Comparison of ENCODE assay signal across 18 cellular contexts in genomic region chr4:56755901-56756300, GRCh38.
DNase-seq lines count a peak whose midpoint lies in the region; ATAC-seq and TF ChIP-seq lines count a peak whose summit lies in the region.
"Had no signal": no experiment of that assay in that cellular context is flagged by ENCODE, and none has a peak within 500 bp of the region (broad histone marks: within the 10 kb centered on the region; RNA-seq: fewer than 3 reads in every experiment).

No MANE protein-coding gene starts in this region.

- peaks cover 30% of the 10 kb centered on the region for H3K4me1 ChIP-seq in RWPE2 (ENCODE audit: insufficient read depth, poor library complexity, severe bottlenecking)

- DNase-seq in T-helper 2 cell treated with Interferon-gamma antibody and Interleukin-4, amounts not matched to agents 5 μg/mL and 100 μg/mL, for 36 hours (ENCODE audit: low spot score): no peak
- DNase-seq in T-helper 2 cell: no peak
- DNase-seq in RWPE2 (ENCODE audit: low spot score): no peak
- peak; percentile 51 for DNase-seq in fibroblast of mammary gland (ENCODE audit: low read depth)
- no peak for DNase-seq in activated CD4-positive, alpha-beta T cell treated with anti-CD3 and anti-CD28 coated beads, Interleukin-2, amount 50 U/mL, for 1 hour
- DNase-seq: activated CD8-positive, alpha-beta memory T cell treated with anti-CD3 and anti-CD28 coated beads, Interleukin-2, amount 50 U/mL, for 48 hours; activated naive CD8-positive, alpha-beta T cell treated with anti-CD3 and anti-CD28 coated beads, Interleukin-2, amount 10 ng/mL, durations not matched to agents 7 days and 5 days; erythroblast; hypothalamus; MV-4-11; SK-N-SH; stimulated activated CD4-positive, alpha-beta T cell treated with anti-CD3 and anti-CD28 coated beads, Interleukin-2, amount 100 ng/mL, for 24 hours; stimulated activated CD8-positive, alpha-beta memory T cell treated with anti-CD3 and anti-CD28 coated beads, Interleukin-4, amount 100 ng/mL, for 48 hours; transverse colon had no signal

- H3K27me3 ChIP-seq in RWPE2 (ENCODE audit: insufficient read depth, poor library complexity, severe bottlenecking): no peaks in the 10 kb centered on the region
- H3K27me3 ChIP-seq: transverse colon had no signal

- no peaks in the 10 kb centered on the region for H3K9me3 ChIP-seq in RWPE2 (ENCODE audit: severe bottlenecking)
- H3K9me3 ChIP-seq: SK-N-SH, transverse colon had no signal

- H3K27ac ChIP-seq in RWPE2 (ENCODE audit: poor library complexity, severe bottlenecking): no peak overlapping the region
- H3K27ac ChIP-seq: VCaP had no signal

- H3K27me3 Mint-ChIP-seq in T-helper 2 cell treated with Interferon-gamma antibody and Interleukin-4, amounts not matched to agents 5 μg/mL and 100 μg/mL, for 36 hours (ENCODE audit: low read depth): peaks cover 3% of the 10 kb centered on the region
- H3K27me3 Mint-ChIP-seq in stimulated activated memory B cell treated with anti-CD40 and anti-IgM and Interleukin-4, amounts not matched to agents 10 μg/mL and 1 μg/mL and 100 μg/mL, for 72 hours: no peaks in the 10 kb centered on the region
- H3K27me3 Mint-ChIP-seq: activated naive CD8-positive, alpha-beta T cell treated with anti-CD3 and anti-CD28 coated beads, Interleukin-2, amount 10 ng/mL, durations not matched to agents 7 days and 5 days had no signal

- no peaks in the 10 kb centered on the region for H3K36me3 ChIP-seq in RWPE2 (ENCODE audit: low read depth)
- H3K36me3 ChIP-seq: transverse colon had no signal

- H3K4me3 ChIP-seq in RWPE2 (ENCODE audit: severe bottlenecking): no peak overlapping the region
- H3K4me3 ChIP-seq in fibroblast of mammary gland (ENCODE audit: control insufficient read depth, low read depth, low read length): no peak overlapping the region
- H3K4me3 ChIP-seq: transverse colon had no signal

- no peak overlapping the region for H3K4me3 Mint-ChIP-seq in T-helper 2 cell treated with Interferon-gamma antibody and Interleukin-4, amounts not matched to agents 5 μg/mL and 100 μg/mL, for 36 hours
- no peak overlapping the region for H3K4me3 Mint-ChIP-seq in stimulated activated memory B cell treated with anti-CD40 and anti-IgM and Interleukin-4, amounts not matched to agents 10 μg/mL and 1 μg/mL and 100 μg/mL, for 72 hours
- H3K4me3 Mint-ChIP-seq: activated naive CD8-positive, alpha-beta T cell treated with anti-CD3 and anti-CD28 coated beads, Interleukin-2, amount 10 ng/mL, durations not matched to agents 7 days and 5 days had no signal

- peaks cover 4% of the 10 kb centered on the region for H3K36me3 Mint-ChIP-seq in T-helper 2 cell treated with Interferon-gamma antibody and Interleukin-4, amounts not matched to agents 5 μg/mL and 100 μg/mL, for 36 hours (ENCODE audit: low read depth)
- H3K36me3 Mint-ChIP-seq in stimulated activated memory B cell treated with anti-CD40 and anti-IgM and Interleukin-4, amounts not matched to agents 10 μg/mL and 1 μg/mL and 100 μg/mL, for 72 hours: no peaks in the 10 kb centered on the region
- H3K36me3 Mint-ChIP-seq: activated naive CD8-positive, alpha-beta T cell treated with anti-CD3 and anti-CD28 coated beads, Interleukin-2, amount 10 ng/mL, durations not matched to agents 7 days and 5 days had no signal

- peak; percentile 38; the same call in 2 of the 3 replicates for ATAC-seq in RWPE2 (ENCODE audit: low read depth)
- no peak for ATAC-seq in stimulated activated memory B cell treated with anti-CD40 and anti-IgM and Interleukin-4, amounts not matched to agents 10 μg/mL and 1 μg/mL and 100 μg/mL, for 72 hours
- ATAC-seq in HG03439 (IDR thresholded peaks at IDR 0.05; ENCODE audit: unreplicated experiment): no peak
- no peak for ATAC-seq in GM21528 (IDR thresholded peaks at IDR 0.05; ENCODE audit: low FRiP score, unreplicated experiment)

- H3K27ac Mint-ChIP-seq in T-helper 2 cell treated with Interferon-gamma antibody and Interleukin-4, amounts not matched to agents 5 μg/mL and 100 μg/mL, for 36 hours: peak overlapping the region; percentile 4
- peak overlapping the region; percentile 86 for H3K27ac Mint-ChIP-seq in stimulated activated memory B cell treated with anti-CD40 and anti-IgM and Interleukin-4, amounts not matched to agents 10 μg/mL and 1 μg/mL and 100 μg/mL, for 72 hours

- TF ChIP-seq CTCF in RWPE2 (IDR thresholded peaks at IDR 0.05; ENCODE audit: poor library complexity, severe bottlenecking) (no peak), fibroblast of mammary gland (conservative IDR thresholded peaks at IDR 0.05; ENCODE audit: control insufficient read depth, insufficient read depth, low read depth, low read length) (peak; percentile 7)

- peaks cover 41% of the 10 kb centered on the region for H3K4me1 Mint-ChIP-seq in T-helper 2 cell treated with Interferon-gamma antibody and Interleukin-4, amounts not matched to agents 5 μg/mL and 100 μg/mL, for 36 hours (ENCODE audit: low read depth)
- H3K4me1 Mint-ChIP-seq in stimulated activated memory B cell treated with anti-CD40 and anti-IgM and Interleukin-4, amounts not matched to agents 10 μg/mL and 1 μg/mL and 100 μg/mL, for 72 hours: peaks cover 39% of the 10 kb centered on the region

- H3K9me3 Mint-ChIP-seq in T-helper 2 cell treated with Interferon-gamma antibody and Interleukin-4, amounts not matched to agents 5 μg/mL and 100 μg/mL, for 36 hours: peaks cover 7% of the 10 kb centered on the region
- no peaks in the 10 kb centered on the region for H3K9me3 Mint-ChIP-seq in stimulated activated memory B cell treated with anti-CD40 and anti-IgM and Interleukin-4, amounts not matched to agents 10 μg/mL and 1 μg/mL and 100 μg/mL, for 72 hours
